In genomic region chr3:52278510-52279069, GRCh38 we compare ENCODE assay signal across 1 cellular context.
A peak's percentile ranks its signal among the peaks of the same experiment; 100 is the strongest.
TF ChIP-seq lines count a peak whose summit lies in the region.

WDR82 (minus strand) TSS chr3:52278649; CDS start chr3:52278361, 288 bp downstream.

TF ChIP-seq in HepG2, 621 proteins besides CTCF, POLR2A, EP300 and RAD21 (continued from another document and continues in another):
- TF ChIP-seq NFAT5 (CRISPR knock-in tag; IDR thresholded peaks at IDR 0.05) (no peak), ZNF841 (CRISPR knock-in tag; IDR thresholded peaks at IDR 0.05; ENCODE audit: borderline replicate concordance) (no peak), ZNF333 (CRISPR knock-in tag; IDR thresholded peaks at IDR 0.05; ENCODE audit: borderline replicate concordance) (peak; percentile 57; the same call in 1 of the 2 replicates), REST (IDR thresholded peaks at IDR 0.05; ENCODE audit: borderline replicate concordance in 1 of 2, low read depth in 1 of 2, low read length in 2 of 2) (no peak), ZNF737 (CRISPR knock-in tag; IDR thresholded peaks at IDR 0.05; ENCODE audit: borderline replicate concordance) (no peak), ZNF839 (CRISPR knock-in tag; IDR thresholded peaks at IDR 0.05; ENCODE audit: borderline replicate concordance) (no peak), SPEN (CRISPR knock-in tag; IDR thresholded peaks at IDR 0.05; ENCODE audit: low read depth) (no peak), FOXA3 (CRISPR knock-in tag; IDR thresholded peaks at IDR 0.05) (peak; percentile 36; the same call in 1 of the 2 replicates), ATF7-NPFF (CRISPR knock-in tag; IDR thresholded peaks at IDR 0.05; ENCODE audit: low read depth) (peak; percentile 91; the same call in 1 of the 2 replicates), FOSL1 (CRISPR knock-in tag; IDR thresholded peaks at IDR 0.05; ENCODE audit: borderline replicate concordance) (no peak), E2F2 (CRISPR knock-in tag; IDR thresholded peaks at IDR 0.05; ENCODE audit: borderline replicate concordance) (no peak), ARHGAP35 (CRISPR knock-in tag; IDR thresholded peaks at IDR 0.05; ENCODE audit: borderline replicate concordance) (no peak), IRF2 (CRISPR knock-in tag; IDR thresholded peaks at IDR 0.05) (no peak), KDM2A (CRISPR knock-in tag; IDR thresholded peaks at IDR 0.05; ENCODE audit: borderline replicate concordance, low read depth) (peak; percentile 79), ZFP36L2 (CRISPR knock-in tag; IDR thresholded peaks at IDR 0.05) (no peak), ZNF160 (CRISPR knock-in tag; IDR thresholded peaks at IDR 0.05) (no peak), AGO1 (IDR thresholded peaks at IDR 0.05; ENCODE audit: low read depth, low read length, poor library complexity, severe bottlenecking) (no peak), ZNF557 (CRISPR knock-in tag; IDR thresholded peaks at IDR 0.05) (no peak), JUND (CRISPR knock-in tag; IDR thresholded peaks at IDR 0.05) (no peak; the same call in 1 of the 2 replicates), DZIP1 (CRISPR knock-in tag; IDR thresholded peaks at IDR 0.05) (0 out of 2 replicates have a peak, but pooled peaks have one; percentile 65), ZNF792 (CRISPR knock-in tag; IDR thresholded peaks at IDR 0.05) (peak; percentile 40; the same call in 1 of the 2 replicates), TARDBP (CRISPR knock-in tag; IDR thresholded peaks at IDR 0.05) (no peak), SKIL (CRISPR knock-in tag; IDR thresholded peaks at IDR 0.05; ENCODE audit: borderline replicate concordance) (peak; percentile 63), MED8 (CRISPR knock-in tag; IDR thresholded peaks at IDR 0.05; ENCODE audit: insufficient replicate concordance) (peak; percentile 41), BCLAF1 (IDR thresholded peaks at IDR 0.05) (no peak), RXRB (CRISPR knock-in tag; IDR thresholded peaks at IDR 0.05; ENCODE audit: borderline replicate concordance) (peak; percentile 43; the same call in 1 of the 2 replicates), HMG20B (CRISPR knock-in tag; conservative IDR thresholded peaks at IDR 0.05) (no peak), MAFF (IDR thresholded peaks at IDR 0.05; ENCODE audit: low read depth, low read length) (no peak), ZMAT5 (CRISPR knock-in tag; IDR thresholded peaks at IDR 0.05; ENCODE audit: borderline replicate concordance, low read depth) (no peak), ZSCAN29 (CRISPR knock-in tag; conservative IDR thresholded peaks at IDR 0.05) (no peak), PATZ1 (CRISPR knock-in tag; IDR thresholded peaks at IDR 0.05) (peak; percentile 92), LRRFIP1 (CRISPR knock-in tag; conservative IDR thresholded peaks at IDR 0.05) (no peak), NKX3-1 (CRISPR knock-in tag; IDR thresholded peaks at IDR 0.05) (no peak), ISX (CRISPR knock-in tag; conservative IDR thresholded peaks at IDR 0.05) (peak; percentile 77; the same call in 1 of the 2 replicates)
